14 cellular contexts compared by ENCODE assay signal in the genomic region with DNA sequence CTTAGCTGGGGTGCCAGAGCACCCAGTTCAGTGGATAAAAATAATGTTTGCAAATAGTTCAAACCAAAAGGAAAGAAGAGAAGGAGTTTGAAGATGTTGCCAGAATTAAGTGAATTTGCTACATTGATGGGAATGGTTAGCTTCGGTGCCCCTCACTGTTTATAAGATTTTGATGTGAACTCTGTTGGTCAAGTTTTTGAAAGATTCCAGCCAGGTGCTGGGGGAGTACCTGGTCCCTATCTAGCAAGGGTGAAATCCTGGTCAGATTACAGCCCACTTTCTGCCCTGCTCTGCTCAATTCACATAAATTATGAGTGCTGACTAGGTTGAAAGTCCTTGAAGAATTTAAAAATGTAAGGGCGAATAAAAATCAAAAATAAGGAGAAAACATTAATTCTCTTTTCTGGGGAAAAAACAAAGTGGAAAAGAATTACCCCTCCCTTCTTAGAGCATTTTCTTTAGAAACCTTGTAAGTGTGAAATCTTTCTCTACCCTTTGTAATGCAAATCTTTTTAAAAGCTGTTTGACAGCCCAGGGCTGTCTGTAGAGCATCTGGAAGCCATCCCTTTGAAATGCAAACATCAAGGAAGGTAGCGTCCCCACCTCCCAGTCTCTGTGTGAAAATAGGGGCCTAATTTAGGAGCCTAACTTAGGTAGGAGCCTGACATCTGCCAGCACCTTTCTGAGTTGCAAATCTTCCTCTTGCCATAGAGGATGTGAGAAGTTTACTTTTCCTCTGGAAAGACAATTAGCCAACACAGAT. TPM values are rescaled to one million over a fixed set of nuclear protein-coding genes. Genes with fewer than 3 reads are reported as not detected.
DNase-seq lines count a peak whose midpoint lies in the region; ATAC-seq and TF ChIP-seq lines count a peak whose summit lies in the region.
"Had no signal": no experiment of that assay in that cellular context is flagged by ENCODE, and none has a peak within 500 bp of the region (broad histone marks: within the 10 kb centered on the region; RNA-seq: fewer than 3 reads in every experiment).

No MANE protein-coding gene starts in this region.

- in situ Hi-C loops in gastrocnemius medialis (cut with MboI; ENCODE audit: low sequenced_read_pairs in 4 of 4), result no loop called here

- intact Hi-C loops in gastrocnemius medialis (cut with DNase I; ENCODE audit: low total_unique reads), result no loop called here

- H3K27ac Mint-ChIP-seq in activated T-cell treated with anti-CD3 and anti-CD28 coated beads, Interleukin-2, amount 50 U/mL, for 72 hours, result peak overlapping the region; percentile 72

- peaks cover 13% of the 10 kb centered on the region for H3K36me3 ChIP-seq in effector memory CD4-positive, alpha-beta T cell (ENCODE audit: control insufficient read depth, insufficient read depth, low read length)
- H3K36me3 ChIP-seq in gastrocnemius medialis, result no peaks in the 10 kb centered on the region

- no peak for TF ChIP-seq CTCF in gastrocnemius medialis (IDR thresholded peaks at IDR 0.05 in 4 of 5, conservative IDR thresholded peaks at IDR 0.05 in 1 of 5)

- no peaks in the 10 kb centered on the region for H3K27me3 ChIP-seq in effector memory CD4-positive, alpha-beta T cell (replicated peaks; ENCODE audit: control insufficient read depth, insufficient read depth, low read length, poor library complexity, severe bottlenecking)
- H3K27me3 ChIP-seq in gastrocnemius medialis, result no peaks in the 10 kb centered on the region

- peaks cover 92% of the 10 kb centered on the region for H3K4me1 Mint-ChIP-seq in activated T-cell treated with anti-CD3 and anti-CD28 coated beads, Interleukin-2, amount 50 U/mL, for 72 hours (ENCODE audit: low read depth)

- peak overlapping the region; percentile 91 to 97 for H3K4me3 Mint-ChIP-seq in activated T-cell treated with anti-CD3 and anti-CD28 coated beads, Interleukin-2, amount 50 U/mL, for 72 hours

- H3K36me3 Mint-ChIP-seq in activated T-cell treated with anti-CD3 and anti-CD28 coated beads, Interleukin-2, amount 50 U/mL, for 72 hours (ENCODE audit: insufficient read depth in 2 of 2), result peaks cover 19 to 23% of the 10 kb centered on the region in 2 donors

- H3K27ac ChIP-seq in effector memory CD4-positive, alpha-beta T cell (ENCODE audit: insufficient read depth, low read length, poor library complexity, severe bottlenecking), result peak overlapping the region; percentile 85
- peak overlapping the region; percentile 69 to 78 (median 73) for H3K27ac ChIP-seq in gastrocnemius medialis

- no peak for DNase-seq in activated T-cell treated with anti-CD3 and anti-CD28 coated beads, Interleukin-2, amount 50 U/mL, for 72 hours
- DNase-seq in activated T-cell treated with anti-CD3 and anti-CD28 coated beads, Interleukin-2, amount 50 U/mL, for 1 hour, result no peak
- peak; percentile 84 for DNase-seq in NCI-H69 (lab: John Stamatoyannopoulos, UW)
- DNase-seq in effector memory CD4-positive, alpha-beta T cell, result no peak
- DNase-seq in gastrocnemius medialis, result no peak
- DNase-seq in SIG-M5 (lab: John Stamatoyannopoulos, UW), result no peak
- no peak for DNase-seq in NAMALWA (ENCODE audit: low spot score)
- DNase-seq: AML-193; IMR-90; kidney glomerular epithelial cell; NCI-H1436; NCI-H526; stimulated activated CD4-positive, alpha-beta T cell treated with anti-CD3 and anti-CD28 coated beads, Interleukin-4, amount 100 ng/mL, for 1 hour had no signal

- ATAC-seq in activated T-cell treated with anti-CD3 and anti-CD28 coated beads, Interleukin-2, amount 50 U/mL, for 72 hours (replicated peaks in 1 of 2), result no peak
- ATAC-seq in gastrocnemius medialis, result no peak
- ATAC-seq in GM21447 (IDR thresholded peaks at IDR 0.05; ENCODE audit: unreplicated experiment), result no peak

- TF ChIP-seq POLR2A in gastrocnemius medialis (IDR thresholded peaks at IDR 0.05), result no peak

- no peaks in the 10 kb centered on the region for H3K9me3 ChIP-seq in effector memory CD4-positive, alpha-beta T cell (ENCODE audit: control insufficient read depth, low read length)
- no peaks in the 10 kb centered on the region for H3K9me3 ChIP-seq in gastrocnemius medialis

- H3K4me3 ChIP-seq in effector memory CD4-positive, alpha-beta T cell (ENCODE audit: insufficient read depth, low read depth, low read length, poor library complexity, severe bottlenecking), result peak overlapping the region; percentile 86
- no peak overlapping the region for H3K4me3 ChIP-seq in gastrocnemius medialis

- H3K4me1 ChIP-seq in effector memory CD4-positive, alpha-beta T cell (ENCODE audit: control insufficient read depth, insufficient read depth, low read length, poor library complexity, severe bottlenecking), result peaks cover 50% of the 10 kb centered on the region
- no peaks in the 10 kb centered on the region for H3K4me1 ChIP-seq in gastrocnemius medialis

- H3K9me3 Mint-ChIP-seq in activated T-cell treated with anti-CD3 and anti-CD28 coated beads, Interleukin-2, amount 50 U/mL, for 72 hours, result peaks cover 4% of the 10 kb centered on the region in 2 donors

- no peaks in the 10 kb centered on the region for H3K27me3 Mint-ChIP-seq in activated T-cell treated with anti-CD3 and anti-CD28 coated beads, Interleukin-2, amount 50 U/mL, for 72 hours (ENCODE audit: low read depth)

RNA-seq across cellular contexts. Expression of a gene that starts 1.4 kb away (rescaled TPM):
- total RNA-seq in activated T-cell treated with anti-CD3 and anti-CD28 coated beads, Interleukin-2, amount 50 U/mL, for 72 hours, result 10 to 100 TPM; 43.5 to 50.5 TPM
- 10 to 100 TPM; 13.5 to 29.4 (median 15.6) TPM for total RNA-seq in gastrocnemius medialis
- total RNA-seq: IMR-90 had no signal

RNA-seq across cellular contexts. Expression of a gene that starts 19.4 kb away (rescaled TPM):
- 1 to 10 TPM; 5.5 to 9.3 TPM for total RNA-seq in activated T-cell treated with anti-CD3 and anti-CD28 coated beads, Interleukin-2, amount 50 U/mL, for 72 hours
- total RNA-seq in gastrocnemius medialis, result 1 to 10 TPM; 4.1 to 7.8 (median 4.9) TPM
- total RNA-seq: IMR-90 had no signal

RNA-seq across cellular contexts. Expression of a gene that starts 50.3 kb away (rescaled TPM):
- 10 to 100 TPM; 47.8 to 59.4 TPM for total RNA-seq in activated T-cell treated with anti-CD3 and anti-CD28 coated beads, Interleukin-2, amount 50 U/mL, for 72 hours
- 1 to 10 TPM; 2.2 to 6.7 (median 3.2) TPM for total RNA-seq in gastrocnemius medialis

Comparison
In these comparisons a context has a peak if more than half of its experiments do, and no peak if none do; other contexts are left out.
1. RNA of a gene that starts 50.3 kb away (total RNA-seq): 47.8 to 59.4 TPM in activated T-cell treated with anti-CD3 and anti-CD28 coated beads, Interleukin-2, amount 50 U/mL, for 72 hours; 2.2 to 6.7 TPM in gastrocnemius medialis; every median in the first group is over 4 times any median in the second.